Comparison of ENCODE assay signal across 8 cellular contexts in the genomic region with DNA sequence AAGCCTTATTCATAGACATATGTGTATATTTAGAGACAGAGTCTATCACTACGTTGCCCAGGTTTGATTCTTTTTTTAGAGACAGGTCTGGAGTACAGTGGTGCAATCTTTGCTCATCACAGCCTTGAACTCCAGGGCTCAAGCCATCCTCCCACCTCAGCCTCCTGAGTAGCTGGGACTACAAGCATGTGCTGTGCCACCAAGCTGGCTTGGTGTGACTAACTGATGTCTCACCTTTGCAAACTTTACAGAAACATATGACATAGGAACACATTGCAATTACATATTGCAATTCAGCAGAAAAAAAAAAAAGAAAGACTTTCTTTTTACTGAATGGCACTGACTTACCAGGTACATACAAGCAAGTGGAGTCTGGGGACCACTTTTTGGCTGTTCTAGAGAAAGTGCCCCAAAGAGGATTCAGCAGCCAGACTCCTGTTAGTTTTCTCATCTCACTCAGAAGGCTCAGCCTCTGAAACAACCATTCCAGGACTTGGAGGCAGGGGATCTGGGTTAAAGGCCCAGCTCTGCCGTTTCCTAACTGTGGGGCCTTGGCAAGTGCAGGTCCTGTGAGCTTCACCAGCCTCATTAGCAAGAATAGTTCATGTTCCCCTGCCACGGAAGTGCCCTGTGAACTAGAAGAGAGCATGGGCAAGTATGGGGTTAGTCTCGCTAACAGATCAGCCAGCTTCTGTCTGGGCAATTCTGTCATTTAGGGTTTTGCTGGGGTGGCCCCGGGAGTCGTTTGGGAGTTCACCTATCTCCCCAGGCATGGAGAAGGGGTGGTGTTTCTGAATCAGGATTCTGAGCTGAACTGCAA. TPM values are rescaled to one million over a fixed set of nuclear protein-coding genes. Genes with fewer than 3 reads are reported as not detected.
A peak's percentile ranks its signal among the peaks of the same experiment; 100 is the strongest.
DNase-seq lines count a peak whose midpoint lies in the region; ATAC-seq and TF ChIP-seq lines count a peak whose summit lies in the region.

No MANE protein-coding gene starts in this region.

- no peaks in the 10 kb centered on the region for H3K27me3 ChIP-seq in CD4-positive, alpha-beta memory T cell (ENCODE audit: insufficient read depth, low read length)
- no peaks in the 10 kb centered on the region for H3K27me3 ChIP-seq in effector memory CD4-positive, alpha-beta T cell (replicated peaks; ENCODE audit: control insufficient read depth, insufficient read depth, low read length, poor library complexity, severe bottlenecking)
- no peaks in the 10 kb centered on the region for H3K27me3 ChIP-seq in osteoblast (ENCODE audit: insufficient read depth, low read length)

- H3K9me3 Mint-ChIP-seq in CD4-positive, alpha-beta memory T cell = no peaks in the 10 kb centered on the region

- peak overlapping the region; percentile 88 for H2AFZ ChIP-seq in OCI-LY7 (ENCODE audit: low read length)
- H2AFZ ChIP-seq in osteoblast (ENCODE audit: low read length) = peak overlapping the region; percentile 99

- H3K4me3 Mint-ChIP-seq in CD4-positive, alpha-beta memory T cell = peak overlapping the region in 7 of 8 donors; percentile 76 to 87 (median 85)

- peak overlapping the region; percentile 93 to 96 (median 94) for H3K27ac Mint-ChIP-seq in CD4-positive, alpha-beta memory T cell

- no peak for DNase-seq in CD4-positive, alpha-beta memory T cell
- DNase-seq in OCI-LY7 (ENCODE audit: low spot score) (peak; percentile 54), osteoblast (ENCODE audit: insufficient read length, low spot score, missing footprints) (no peak), NAMALWA (ENCODE audit: low spot score) (no peak), GM19238 (ENCODE audit: insufficient read length, low spot score) (no peak), NCI-H1436 (lab: John Stamatoyannopoulos, UW) (no peak)
- no peak for DNase-seq in effector memory CD4-positive, alpha-beta T cell

- H3K4me1 ChIP-seq in CD4-positive, alpha-beta memory T cell (ENCODE audit: insufficient read depth, low read length) = peaks cover 20% of the 10 kb centered on the region
- H3K4me1 ChIP-seq in OCI-LY7 (ENCODE audit: insufficient read depth, low read length, poor library complexity, severe bottlenecking) (peaks cover 69% of the 10 kb centered on the region), osteoblast (ENCODE audit: insufficient read depth, low read length) (peaks cover 24% of the 10 kb centered on the region)
- H3K4me1 ChIP-seq in effector memory CD4-positive, alpha-beta T cell (ENCODE audit: control insufficient read depth, insufficient read depth, low read length, poor library complexity, severe bottlenecking) = peaks cover 13% of the 10 kb centered on the region

- H3K36me3 Mint-ChIP-seq in CD4-positive, alpha-beta memory T cell = no peaks in the 10 kb centered on the region

- ATAC-seq in HG03045 (IDR thresholded peaks at IDR 0.05; ENCODE audit: unreplicated experiment) = no peak

- BruUV-seq in OCI-LY7 (replicated peaks; lab: Mats Ljungman, UMichigan) = no TSS peak

- H3K4me2 ChIP-seq in OCI-LY7 (ENCODE audit: low read length) (peak overlapping the region; percentile 85), osteoblast (ENCODE audit: insufficient read depth, low read length) (peak overlapping the region; percentile 98)

- H3K9me3 ChIP-seq in CD4-positive, alpha-beta memory T cell (ENCODE audit: control insufficient read depth in 1 of 2, low read length in 2 of 2) = no peaks in the 10 kb centered on the region
- H3K9me3 ChIP-seq in OCI-LY7 (ENCODE audit: low read length) = no peaks in the 10 kb centered on the region
- no peaks in the 10 kb centered on the region for H3K9me3 ChIP-seq in effector memory CD4-positive, alpha-beta T cell (ENCODE audit: control insufficient read depth, low read length)
- H3K9me3 ChIP-seq in osteoblast (ENCODE audit: low read depth, low read length) = no peaks in the 10 kb centered on the region

- peaks cover 14 to 38% (median 21%) of the 10 kb centered on the region in 4 donors for H3K4me1 Mint-ChIP-seq in CD4-positive, alpha-beta memory T cell

- H3K4me3 ChIP-seq in CD4-positive, alpha-beta memory T cell (ENCODE audit: low read length in 2 of 2) = peak overlapping the region in 1 of 2 donors; percentile 71
- H3K4me3 ChIP-seq in OCI-LY7 (ENCODE audit: low read depth, low read length, poor library complexity, severe bottlenecking) = peak overlapping the region; percentile 65
- no peak overlapping the region for H3K4me3 ChIP-seq in effector memory CD4-positive, alpha-beta T cell (ENCODE audit: insufficient read depth, low read depth, low read length, poor library complexity, severe bottlenecking)
- H3K4me3 ChIP-seq in osteoblast (ENCODE audit: insufficient read depth, low read length) = peak overlapping the region; percentile 73

- H3K79me2 ChIP-seq in OCI-LY7 (ENCODE audit: insufficient read depth, low read depth, low read length) (peaks cover 4% of the 10 kb centered on the region; the same call in 1 of the 2 replicates), osteoblast (ENCODE audit: insufficient read depth, low read length) (no peaks in the 10 kb centered on the region)

- no peaks in the 10 kb centered on the region for H3K9me2 ChIP-seq in OCI-LY7 (ENCODE audit: insufficient read depth, low read length)

- no peak for TF ChIP-seq CTCF in OCI-LY7 (conservative IDR thresholded peaks at IDR 0.05; ENCODE audit: low read length)
- no peak for TF ChIP-seq CTCF in osteoblast (IDR thresholded peaks at IDR 0.05; ENCODE audit: extremely low read depth, low read depth, low read length)

- peak overlapping the region; percentile 69 for H3K27ac ChIP-seq in CD4-positive, alpha-beta memory T cell (ENCODE audit: low read depth, low read length)
- H3K27ac ChIP-seq in OCI-LY7 (ENCODE audit: low read depth, low read length, poor library complexity, severe bottlenecking) (peak overlapping the region; percentile 70), osteoblast (ENCODE audit: low read depth, low read length) (no peak overlapping the region)
- peak overlapping the region; percentile 72 for H3K27ac ChIP-seq in effector memory CD4-positive, alpha-beta T cell (ENCODE audit: insufficient read depth, low read length, poor library complexity, severe bottlenecking)

- H3K36me3 ChIP-seq in CD4-positive, alpha-beta memory T cell (ENCODE audit: insufficient read depth, low read length) = no peaks in the 10 kb centered on the region
- H3K36me3 ChIP-seq in OCI-LY7 (ENCODE audit: insufficient read depth, low read length) (peaks cover 5% of the 10 kb centered on the region; the same call in 1 of the 2 replicates), osteoblast (ENCODE audit: insufficient read depth, low read length) (no peaks in the 10 kb centered on the region)
- no peaks in the 10 kb centered on the region for H3K36me3 ChIP-seq in effector memory CD4-positive, alpha-beta T cell (ENCODE audit: control insufficient read depth, insufficient read depth, low read length)

- CTCF ChIA-PET in CD4-positive, alpha-beta memory T cell (lab: Charles Lee; ENCODE audit: partially characterized antibody) = interaction anchor here (0.7 to 3.8 kb wide), 22 partner anchors 8 to 746 kb away, joined by 3 to 53 read pairs (median 6); partner anchors contain the start of genes MEI1 and NDUFA6
- CTCF ChIA-PET in OCI-LY7 (lab: Charles Lee; ENCODE audit: unreplicated experiment) = interaction anchor here (0.9 to 1.2 kb wide), 2 partner anchors 31 to 146 kb away, joined by 3 to 4 read pairs; no protein-coding TSS in a partner anchor

- H3K27me3 Mint-ChIP-seq in CD4-positive, alpha-beta memory T cell = no peaks in the 10 kb centered on the region

- no peaks in the 10 kb centered on the region for H4K20me1 ChIP-seq in OCI-LY7 (ENCODE audit: insufficient read depth, low read length)
- no peaks in the 10 kb centered on the region for H4K20me1 ChIP-seq in osteoblast (ENCODE audit: insufficient read depth, low read length)

- POLR2A ChIA-PET in CD4-positive, alpha-beta memory T cell (lab: Charles Lee; ENCODE audit: partially characterized antibody) = interaction anchor here (0.6 to 3.1 kb wide), 28 partner anchors 12 to 1157 kb away, joined by 3 to 54 read pairs (median 4); partner anchors contain the start of genes CCDC134, CENPM, NAGA and NDUFA6
- POLR2A ChIA-PET in OCI-LY7 (lab: Charles Lee) = interaction anchor here (0.6 to 1.5 kb wide), 3 partner anchors 16 to 145 kb away, joined by 3 to 5 read pairs (median 4); no protein-coding TSS in a partner anchor

- intact Hi-C loops in CD4-positive, alpha-beta memory T cell (cut with micrococcal nuclease) = loop anchor here (1.0 kb wide), 1 partner anchor 353 kb away; the partner anchor contains the start of gene NDUFA6
- intact Hi-C loops in OCI-LY7 (cut with micrococcal nuclease; ENCODE audit: unreplicated experiment) = loop anchor here (5.0 kb wide), 3 partner anchors 109 to 496 kb away; partner anchors contain the start of genes CENPM, POLDIP3 and SERHL2

RNA-seq across cellular contexts. Expression of gene NFAM1, which starts 11.2 kb away (rescaled TPM):
- under 1 TPM; 0.29 to 0.55 TPM for total RNA-seq in CD4-positive, alpha-beta memory T cell
- under 1 TPM in 1 of 2 donors, not detected in 1; 0.05 TPM for polyA plus RNA-seq in CD4-positive, alpha-beta memory T cell
- 0.03 and 0.16 TPM in 2 replicates for total RNA-seq in OCI-LY7 (2014; rRNA removed; shearing (Covaris generic))
- 0.88 and 1.1 TPM in 2 replicates for total RNA-seq in OCI-LY7 (2022)
- under 0.01 TPM in 2 replicates for total RNA-seq in osteoblast
